Comparison of ENCODE assay signal across 1 cellular context in the genomic region with DNA sequence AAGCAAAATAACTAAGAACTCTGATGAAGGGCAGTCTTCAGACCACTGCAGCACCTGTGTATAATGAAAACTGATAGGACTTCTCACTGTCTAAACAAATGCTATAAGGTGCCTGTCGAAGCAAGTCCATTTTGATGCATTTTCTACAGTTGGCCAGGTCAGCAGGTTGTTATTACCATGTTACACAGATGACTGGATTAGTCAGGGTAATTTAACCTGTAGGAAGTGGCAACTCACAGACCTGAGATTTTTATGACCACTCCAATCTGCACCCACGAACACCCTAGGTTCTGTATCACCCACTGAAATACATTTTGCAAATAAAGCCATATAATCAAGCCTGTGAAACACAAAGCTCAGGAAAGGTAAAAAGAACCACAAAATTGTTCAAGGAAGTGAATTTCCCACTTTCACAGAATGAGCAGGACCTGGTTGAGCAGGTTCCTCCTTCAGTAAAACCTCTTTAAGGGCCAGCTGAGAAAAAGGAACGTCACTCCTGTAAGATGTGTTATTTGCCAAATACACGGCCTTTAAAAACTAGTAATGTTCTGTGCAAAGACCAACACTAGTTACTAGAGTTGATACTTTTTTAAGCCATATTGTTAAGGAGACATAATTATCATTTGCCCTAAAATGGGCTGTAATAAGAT.
TF ChIP-seq lines count a peak whose summit lies in the region.

No MANE protein-coding gene starts in this region.

TF ChIP-seq in GM23338, 12 proteins besides CTCF, POLR2A, EP300 and RAD21 (continued from another document):
- TF ChIP-seq, protein P1, sequence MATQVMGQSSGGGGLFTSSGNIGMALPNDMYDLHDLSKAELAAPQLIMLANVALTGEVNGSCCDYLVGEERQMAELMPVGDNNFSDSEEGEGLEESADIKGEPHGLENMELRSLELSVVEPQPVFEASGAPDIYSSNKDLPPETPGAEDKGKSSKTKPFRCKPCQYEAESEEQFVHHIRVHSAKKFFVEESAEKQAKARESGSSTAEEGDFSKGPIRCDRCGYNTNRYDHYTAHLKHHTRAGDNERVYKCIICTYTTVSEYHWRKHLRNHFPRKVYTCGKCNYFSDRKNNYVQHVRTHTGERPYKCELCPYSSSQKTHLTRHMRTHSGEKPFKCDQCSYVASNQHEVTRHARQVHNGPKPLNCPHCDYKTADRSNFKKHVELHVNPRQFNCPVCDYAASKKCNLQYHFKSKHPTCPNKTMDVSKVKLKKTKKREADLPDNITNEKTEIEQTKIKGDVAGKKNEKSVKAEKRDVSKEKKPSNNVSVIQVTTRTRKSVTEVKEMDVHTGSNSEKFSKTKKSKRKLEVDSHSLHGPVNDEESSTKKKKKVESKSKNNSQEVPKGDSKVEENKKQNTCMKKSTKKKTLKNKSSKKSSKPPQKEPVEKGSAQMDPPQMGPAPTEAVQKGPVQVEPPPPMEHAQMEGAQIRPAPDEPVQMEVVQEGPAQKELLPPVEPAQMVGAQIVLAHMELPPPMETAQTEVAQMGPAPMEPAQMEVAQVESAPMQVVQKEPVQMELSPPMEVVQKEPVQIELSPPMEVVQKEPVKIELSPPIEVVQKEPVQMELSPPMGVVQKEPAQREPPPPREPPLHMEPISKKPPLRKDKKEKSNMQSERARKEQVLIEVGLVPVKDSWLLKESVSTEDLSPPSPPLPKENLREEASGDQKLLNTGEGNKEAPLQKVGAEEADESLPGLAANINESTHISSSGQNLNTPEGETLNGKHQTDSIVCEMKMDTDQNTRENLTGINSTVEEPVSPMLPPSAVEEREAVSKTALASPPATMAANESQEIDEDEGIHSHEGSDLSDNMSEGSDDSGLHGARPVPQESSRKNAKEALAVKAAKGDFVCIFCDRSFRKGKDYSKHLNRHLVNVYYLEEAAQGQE (IDR thresholded peaks at IDR 0.05; ENCODE audit: unreplicated experiment): no peak
- TF ChIP-seq, protein P2, sequence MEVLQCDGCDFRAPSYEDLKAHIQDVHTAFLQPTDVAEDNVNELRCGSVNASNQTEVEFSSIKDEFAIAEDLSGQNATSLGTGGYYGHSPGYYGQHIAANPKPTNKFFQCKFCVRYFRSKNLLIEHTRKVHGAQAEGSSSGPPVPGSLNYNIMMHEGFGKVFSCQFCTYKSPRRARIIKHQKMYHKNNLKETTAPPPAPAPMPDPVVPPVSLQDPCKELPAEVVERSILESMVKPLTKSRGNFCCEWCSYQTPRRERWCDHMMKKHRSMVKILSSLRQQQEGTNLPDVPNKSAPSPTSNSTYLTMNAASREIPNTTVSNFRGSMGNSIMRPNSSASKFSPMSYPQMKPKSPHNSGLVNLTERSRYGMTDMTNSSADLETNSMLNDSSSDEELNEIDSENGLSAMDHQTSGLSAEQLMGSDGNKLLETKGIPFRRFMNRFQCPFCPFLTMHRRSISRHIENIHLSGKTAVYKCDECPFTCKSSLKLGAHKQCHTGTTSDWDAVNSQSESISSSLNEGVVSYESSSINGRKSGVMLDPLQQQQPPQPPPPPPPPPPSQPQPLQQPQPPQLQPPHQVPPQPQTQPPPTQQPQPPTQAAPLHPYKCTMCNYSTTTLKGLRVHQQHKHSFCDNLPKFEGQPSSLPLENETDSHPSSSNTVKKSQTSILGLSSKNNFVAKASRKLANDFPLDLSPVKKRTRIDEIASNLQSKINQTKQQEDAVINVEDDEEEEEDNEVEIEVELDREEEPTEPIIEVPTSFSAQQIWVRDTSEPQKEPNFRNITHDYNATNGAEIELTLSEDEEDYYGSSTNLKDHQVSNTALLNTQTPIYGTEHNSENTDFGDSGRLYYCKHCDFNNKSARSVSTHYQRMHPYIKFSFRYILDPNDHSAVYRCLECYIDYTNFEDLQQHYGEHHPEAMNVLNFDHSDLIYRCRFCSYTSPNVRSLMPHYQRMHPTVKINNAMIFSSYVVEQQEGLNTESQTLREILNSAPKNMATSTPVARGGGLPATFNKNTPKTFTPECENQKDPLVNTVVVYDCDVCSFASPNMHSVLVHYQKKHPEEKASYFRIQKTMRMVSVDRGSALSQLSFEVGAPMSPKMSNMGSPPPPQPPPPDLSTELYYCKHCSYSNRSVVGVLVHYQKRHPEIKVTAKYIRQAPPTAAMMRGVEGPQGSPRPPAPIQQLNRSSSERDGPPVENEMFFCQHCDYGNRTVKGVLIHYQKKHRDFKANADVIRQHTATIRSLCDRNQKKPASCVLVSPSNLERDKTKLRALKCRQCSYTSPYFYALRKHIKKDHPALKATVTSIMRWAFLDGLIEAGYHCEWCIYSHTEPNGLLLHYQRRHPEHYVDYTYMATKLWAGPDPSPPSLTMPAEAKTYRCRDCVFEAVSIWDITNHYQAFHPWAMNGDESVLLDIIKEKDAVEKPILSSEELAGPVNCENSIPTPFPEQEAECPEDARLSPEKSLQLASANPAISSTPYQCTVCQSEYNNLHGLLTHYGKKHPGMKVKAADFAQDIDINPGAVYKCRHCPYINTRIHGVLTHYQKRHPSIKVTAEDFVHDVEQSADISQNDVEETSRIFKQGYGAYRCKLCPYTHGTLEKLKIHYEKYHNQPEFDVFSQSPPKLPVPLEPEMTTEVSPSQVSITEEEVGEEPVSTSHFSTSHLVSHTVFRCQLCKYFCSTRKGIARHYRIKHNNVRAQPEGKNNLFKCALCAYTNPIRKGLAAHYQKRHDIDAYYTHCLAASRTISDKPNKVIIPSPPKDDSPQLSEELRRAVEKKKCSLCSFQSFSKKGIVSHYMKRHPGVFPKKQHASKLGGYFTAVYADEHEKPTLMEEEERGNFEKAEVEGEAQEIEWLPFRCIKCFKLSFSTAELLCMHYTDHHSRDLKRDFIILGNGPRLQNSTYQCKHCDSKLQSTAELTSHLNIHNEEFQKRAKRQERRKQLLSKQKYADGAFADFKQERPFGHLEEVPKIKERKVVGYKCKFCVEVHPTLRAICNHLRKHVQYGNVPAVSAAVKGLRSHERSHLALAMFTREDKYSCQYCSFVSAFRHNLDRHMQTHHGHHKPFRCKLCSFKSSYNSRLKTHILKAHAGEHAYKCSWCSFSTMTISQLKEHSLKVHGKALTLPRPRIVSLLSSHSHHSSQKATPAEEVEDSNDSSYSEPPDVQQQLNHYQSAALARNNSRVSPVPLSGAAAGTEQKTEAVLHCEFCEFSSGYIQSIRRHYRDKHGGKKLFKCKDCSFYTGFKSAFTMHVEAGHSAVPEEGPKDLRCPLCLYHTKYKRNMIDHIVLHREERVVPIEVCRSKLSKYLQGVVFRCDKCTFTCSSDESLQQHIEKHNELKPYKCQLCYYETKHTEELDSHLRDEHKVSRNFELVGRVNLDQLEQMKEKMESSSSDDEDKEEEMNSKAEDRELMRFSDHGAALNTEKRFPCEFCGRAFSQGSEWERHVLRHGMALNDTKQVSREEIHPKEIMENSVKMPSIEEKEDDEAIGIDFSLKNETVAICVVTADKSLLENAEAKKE (CRISPR knock-in tag; IDR thresholded peaks at IDR 0.05): no peak
